In the genomic region with DNA sequence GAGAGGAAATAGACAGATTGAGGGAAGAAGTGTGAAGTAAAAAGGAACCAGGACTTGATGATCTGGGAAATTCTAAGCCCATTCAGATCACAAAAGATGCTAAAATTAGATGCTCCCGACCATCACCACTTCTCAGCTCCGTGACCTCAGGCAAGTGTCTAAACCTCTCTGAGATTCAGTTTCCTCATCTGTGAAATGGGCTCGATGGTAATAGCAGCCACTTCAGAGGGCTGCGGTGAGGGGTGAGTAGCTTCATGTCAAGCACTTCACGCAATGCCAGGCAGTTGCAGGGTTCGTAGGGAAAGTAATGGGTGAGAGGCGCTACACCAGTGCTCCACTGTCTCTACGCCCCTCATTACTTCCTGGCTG, we compare ENCODE assay signal across 1 cellular context.
TF ChIP-seq lines count a peak whose summit lies in the region.

No MANE protein-coding gene starts in this region.

TF ChIP-seq in GM12878, 131 proteins besides CTCF, POLR2A, EP300 and RAD21 (continues in another document):
- TF ChIP-seq JUND (IDR thresholded peaks at IDR 0.05; ENCODE audit: low read depth, low read length) (no peak), RBBP5 (conservative IDR thresholded peaks at IDR 0.05) (no peak), ZNF207 (IDR thresholded peaks at IDR 0.05; ENCODE audit: borderline replicate concordance) (no peak), PML (IDR thresholded peaks at IDR 0.05; ENCODE audit: low read length) (no peak), CHD2 (IDR thresholded peaks at IDR 0.05; ENCODE audit: borderline replicate concordance, low read depth, low read length) (no peak), IKZF1 (conservative IDR thresholded peaks at IDR 0.05) (peak; percentile 24; the same call in 1 of the 2 replicates), TCF12 (IDR thresholded peaks at IDR 0.05; ENCODE audit: low read depth, low read length) (no peak), NR2F1 (conservative IDR thresholded peaks at IDR 0.05) (peak; percentile 23; the same call in 1 of the 2 replicates), MEF2B (IDR thresholded peaks at IDR 0.05; ENCODE audit: partially characterized antibody, poor library complexity, severe bottlenecking) (peak; percentile 6), IKZF2 (IDR thresholded peaks at IDR 0.05) (peak in 1 of 2 experiments; percentile 14; a peak in 1 of 4 replicates), WRNIP1 (IDR thresholded peaks at IDR 0.05; ENCODE audit: borderline replicate concordance, low read depth, low read length) (no peak), HDGF (IDR thresholded peaks at IDR 0.05) (no peak), POU2F2 (IDR thresholded peaks at IDR 0.05; ENCODE audit: borderline replicate concordance, low read depth, low read length) (no peak), HDAC6 (IDR thresholded peaks at IDR 0.05; ENCODE audit: unreplicated experiment) (no peak), SMARCA5 (IDR thresholded peaks at IDR 0.05) (peak; percentile 99), SPI1 (IDR thresholded peaks at IDR 0.05; ENCODE audit: borderline replicate concordance, insufficient read depth, low read depth, low read length) (no peak), RB1 (IDR thresholded peaks at IDR 0.05; ENCODE audit: borderline replicate concordance) (no peak), ZBTB11 (CRISPR knock-in tag; IDR thresholded peaks at IDR 0.05) (no peak), ZBTB4 (CRISPR knock-in tag; IDR thresholded peaks at IDR 0.05) (no peak), TCF3 (IDR thresholded peaks at IDR 0.05; ENCODE audit: borderline replicate concordance, insufficient read depth, low read depth, low read length) (no peak), NBN (IDR thresholded peaks at IDR 0.05) (0 out of 2 replicates have a peak, but pooled peaks have one; percentile 31), E2F4 (IDR thresholded peaks at IDR 0.05; ENCODE audit: low read depth, low read length) (no peak), USF1 (IDR thresholded peaks at IDR 0.05; ENCODE audit: borderline replicate concordance, extremely low read length, insufficient read depth, low read depth, low read length) (no peak), CREB1 (IDR thresholded peaks at IDR 0.05; ENCODE audit: low read depth) (no peak), MEF2A (IDR thresholded peaks at IDR 0.05; ENCODE audit: insufficient read depth, low read depth, low read length) (no peak), LARP7 (IDR thresholded peaks at IDR 0.05) (no peak), PBX3 (IDR thresholded peaks at IDR 0.05; ENCODE audit: insufficient replicate concordance, low read depth, low read length) (no peak), PRDM15 (CRISPR knock-in tag; IDR thresholded peaks at IDR 0.05) (no peak), NR2C1 (IDR thresholded peaks at IDR 0.05) (no peak), SP1 (IDR thresholded peaks at IDR 0.05; ENCODE audit: low read depth, low read length) (no peak), MTA3 (IDR thresholded peaks at IDR 0.05; ENCODE audit: borderline replicate concordance, low read length) (no peak), ZSCAN29 (IDR thresholded peaks at IDR 0.05) (no peak), EZH2 (IDR thresholded peaks at IDR 0.05; ENCODE audit: borderline replicate concordance, control insufficient read depth, low read depth, low read length) (no peak), STAT1 (conservative IDR thresholded peaks at IDR 0.05) (no peak), ZNF217 (IDR thresholded peaks at IDR 0.05) (peak; percentile 84; the same call in 1 of the 2 replicates), RCOR1 (conservative IDR thresholded peaks at IDR 0.05; ENCODE audit: low read depth, low read length) (no peak), EED (IDR thresholded peaks at IDR 0.05; ENCODE audit: low read depth) (no peak), CBX3 (IDR thresholded peaks at IDR 0.05; ENCODE audit: borderline replicate concordance, low read depth) (no peak), DPF2 (IDR thresholded peaks at IDR 0.05) (no peak), YBX1 (IDR thresholded peaks at IDR 0.05) (no peak), KAT2A (conservative IDR thresholded peaks at IDR 0.05; ENCODE audit: control insufficient read depth, low read depth, low read length) (no peak)
- TF ChIP-seq, protein P1, sequence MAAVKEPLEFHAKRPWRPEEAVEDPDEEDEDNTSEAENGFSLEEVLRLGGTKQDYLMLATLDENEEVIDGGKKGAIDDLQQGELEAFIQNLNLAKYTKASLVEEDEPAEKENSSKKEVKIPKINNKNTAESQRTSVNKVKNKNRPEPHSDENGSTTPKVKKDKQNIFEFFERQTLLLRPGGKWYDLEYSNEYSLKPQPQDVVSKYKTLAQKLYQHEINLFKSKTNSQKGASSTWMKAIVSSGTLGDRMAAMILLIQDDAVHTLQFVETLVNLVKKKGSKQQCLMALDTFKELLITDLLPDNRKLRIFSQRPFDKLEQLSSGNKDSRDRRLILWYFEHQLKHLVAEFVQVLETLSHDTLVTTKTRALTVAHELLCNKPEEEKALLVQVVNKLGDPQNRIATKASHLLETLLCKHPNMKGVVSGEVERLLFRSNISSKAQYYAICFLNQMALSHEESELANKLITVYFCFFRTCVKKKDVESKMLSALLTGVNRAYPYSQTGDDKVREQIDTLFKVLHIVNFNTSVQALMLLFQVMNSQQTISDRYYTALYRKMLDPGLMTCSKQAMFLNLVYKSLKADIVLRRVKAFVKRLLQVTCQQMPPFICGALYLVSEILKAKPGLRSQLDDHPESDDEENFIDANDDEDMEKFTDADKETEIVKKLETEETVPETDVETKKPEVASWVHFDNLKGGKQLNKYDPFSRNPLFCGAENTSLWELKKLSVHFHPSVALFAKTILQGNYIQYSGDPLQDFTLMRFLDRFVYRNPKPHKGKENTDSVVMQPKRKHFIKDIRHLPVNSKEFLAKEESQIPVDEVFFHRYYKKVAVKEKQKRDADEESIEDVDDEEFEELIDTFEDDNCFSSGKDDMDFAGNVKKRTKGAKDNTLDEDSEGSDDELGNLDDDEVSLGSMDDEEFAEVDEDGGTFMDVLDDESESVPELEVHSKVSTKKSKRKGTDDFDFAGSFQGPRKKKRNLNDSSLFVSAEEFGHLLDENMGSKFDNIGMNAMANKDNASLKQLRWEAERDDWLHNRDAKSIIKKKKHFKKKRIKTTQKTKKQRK (IDR thresholded peaks at IDR 0.05; ENCODE audit: low read depth, low read length) = no peak
- TF ChIP-seq, protein P2, sequence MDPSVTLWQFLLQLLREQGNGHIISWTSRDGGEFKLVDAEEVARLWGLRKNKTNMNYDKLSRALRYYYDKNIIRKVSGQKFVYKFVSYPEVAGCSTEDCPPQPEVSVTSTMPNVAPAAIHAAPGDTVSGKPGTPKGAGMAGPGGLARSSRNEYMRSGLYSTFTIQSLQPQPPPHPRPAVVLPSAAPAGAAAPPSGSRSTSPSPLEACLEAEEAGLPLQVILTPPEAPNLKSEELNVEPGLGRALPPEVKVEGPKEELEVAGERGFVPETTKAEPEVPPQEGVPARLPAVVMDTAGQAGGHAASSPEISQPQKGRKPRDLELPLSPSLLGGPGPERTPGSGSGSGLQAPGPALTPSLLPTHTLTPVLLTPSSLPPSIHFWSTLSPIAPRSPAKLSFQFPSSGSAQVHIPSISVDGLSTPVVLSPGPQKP (IDR thresholded peaks at IDR 0.05; ENCODE audit: low read depth, low read length) = no peak
- TF ChIP-seq, protein P3, sequence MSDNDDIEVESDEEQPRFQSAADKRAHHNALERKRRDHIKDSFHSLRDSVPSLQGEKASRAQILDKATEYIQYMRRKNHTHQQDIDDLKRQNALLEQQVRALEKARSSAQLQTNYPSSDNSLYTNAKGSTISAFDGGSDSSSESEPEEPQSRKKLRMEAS (IDR thresholded peaks at IDR 0.05; ENCODE audit: low read depth, low read length) = no peak
